Comparison of ENCODE assay signal across 9 cellular contexts in genomic region chr2:174492963-174493431, GRCh38. TPM values are rescaled to one million over a fixed set of nuclear protein-coding genes. Genes with fewer than 3 reads are reported as not detected.
A peak's percentile ranks its signal among the peaks of the same experiment; 100 is the strongest.
DNase-seq lines count a peak whose midpoint lies in the region; ATAC-seq lines count a peak whose summit lies in the region.
"Had no signal": no experiment of that assay in that cellular context is flagged by ENCODE, and none has a peak within 500 bp of the region (broad histone marks: within the 10 kb centered on the region; RNA-seq: fewer than 3 reads in every experiment).

No MANE protein-coding gene starts in this region.

- peak overlapping the region; percentile 77 for H3K4me3 Mint-ChIP-seq in activated CD4-positive, alpha-beta T cell treated with anti-CD3 and anti-CD28 coated beads, Interleukin-2, amount 10 ng/mL, durations not matched to agents 7 days and 5 days
- H3K4me3 Mint-ChIP-seq: neural crest cell had no signal

- peak overlapping the region; percentile 100 for H3K27ac Mint-ChIP-seq in activated CD4-positive, alpha-beta T cell treated with anti-CD3 and anti-CD28 coated beads, Interleukin-2, amount 10 ng/mL, durations not matched to agents 7 days and 5 days

- ATAC-seq in HG03432 (IDR thresholded peaks at IDR 0.05; ENCODE audit: unreplicated experiment) (peak; percentile 93), left lobe of liver (peak; percentile 73)

- CTCF ChIA-PET in activated CD4-positive, alpha-beta T cell treated with anti-CD3 and anti-CD28 coated beads, Interleukin-2, amount 10 ng/mL, durations not matched to agents 7 days and 5 days (lab: Charles Lee) = interaction anchor here (0.7 to 1.6 kb wide), 6 partner anchors 8 to 199 kb away, joined by 3 to 6 read pairs (median 3); no protein-coding TSS in a partner anchor

- no peaks in the 10 kb centered on the region for H3K27me3 Mint-ChIP-seq in activated CD4-positive, alpha-beta T cell treated with anti-CD3 and anti-CD28 coated beads, Interleukin-2, amount 10 ng/mL, durations not matched to agents 7 days and 5 days

- peaks cover 15% of the 10 kb centered on the region for H3K36me3 Mint-ChIP-seq in activated CD4-positive, alpha-beta T cell treated with anti-CD3 and anti-CD28 coated beads, Interleukin-2, amount 10 ng/mL, durations not matched to agents 7 days and 5 days (ENCODE audit: low read depth)

- peaks cover 3% of the 10 kb centered on the region for H3K9me3 Mint-ChIP-seq in activated CD4-positive, alpha-beta T cell treated with anti-CD3 and anti-CD28 coated beads, Interleukin-2, amount 10 ng/mL, durations not matched to agents 7 days and 5 days

- DNase-seq in activated gamma-delta T cell treated with Interleukin-2 at 50 U/mL for 16 hours (peak; percentile 63), activated gamma-delta T cell (lab: John Stamatoyannopoulos, UW) (no peak), left lobe of liver (ENCODE audit: low spot score) (no peak), H4 (ENCODE audit: low spot score) (no peak), DMS53 (lab: John Stamatoyannopoulos, UW) (no peak), T1000 (lab: John Stamatoyannopoulos, UW) (no peak)
- peak; percentile 83 for DNase-seq in activated CD4-positive, alpha-beta T cell treated with anti-CD3 and anti-CD28 coated beads, Interleukin-2, amount 10 ng/mL, durations not matched to agents 7 days and 5 days

- peaks cover 81% of the 10 kb centered on the region for H3K4me1 Mint-ChIP-seq in activated CD4-positive, alpha-beta T cell treated with anti-CD3 and anti-CD28 coated beads, Interleukin-2, amount 10 ng/mL, durations not matched to agents 7 days and 5 days

- POLR2A ChIA-PET in activated CD4-positive, alpha-beta T cell treated with anti-CD3 and anti-CD28 coated beads, Interleukin-2, amount 10 ng/mL, durations not matched to agents 7 days and 5 days (lab: Charles Lee) = interaction anchor here (0.6 kb wide), 3 partner anchors 25 to 421 kb away, joined by 3 to 4 read pairs (median 3); no protein-coding TSS in a partner anchor

RNA-seq across cellular contexts. Expression of gene GPR155, which starts 6.2 kb away (rescaled TPM):
- 10 to 100 TPM; 33.3 to 38.1 TPM for total RNA-seq in activated CD4-positive, alpha-beta T cell treated with anti-CD3 and anti-CD28 coated beads, Interleukin-2, amount 10 ng/mL, durations not matched to agents 7 days and 5 days
- total RNA-seq in left lobe of liver = 9.3 TPM
- total RNA-seq in H4 (2014; rRNA removed; shearing (Covaris generic)) = 1.5 and 4.6 TPM in 2 replicates

Comparison
In these comparisons a context has a peak if more than half of its experiments do, and no peak if none do; other contexts are left out.
1. DNase-seq: peak in activated gamma-delta T cell treated with Interleukin-2 at 50 U/mL for 16 hours (single experiment) and activated CD4-positive, alpha-beta T cell treated with anti-CD3 and anti-CD28 coated beads, Interleukin-2, amount 10 ng/mL, durations not matched to agents 7 days and 5 days (single experiment); none in activated gamma-delta T cell (single experiment), left lobe of liver (single experiment), H4 (single experiment), DMS53 (single experiment) and T1000 (single experiment).